In genomic region chr20:43972692-43973091, GRCh38 we compare ENCODE assay signal across 18 cellular contexts. TPM values are rescaled to one million over a fixed set of nuclear protein-coding genes. Genes with fewer than 3 reads are reported as not detected.
DNase-seq lines count a peak whose midpoint lies in the region; ATAC-seq and TF ChIP-seq lines count a peak whose summit lies in the region.
"Had no signal": no experiment of that assay in that cellular context is flagged by ENCODE, and none has a peak within 500 bp of the region (broad histone marks: within the 10 kb centered on the region; RNA-seq: fewer than 3 reads in every experiment).

No MANE protein-coding gene starts in this region.

- no peak overlapping the region for H3K4me3 ChIP-seq in osteoblast (ENCODE audit: insufficient read depth, low read length)
- no peak overlapping the region for H3K4me3 ChIP-seq in sigmoid colon
- H3K4me3 ChIP-seq: BLaER1 treated with 17β-estradiol and CSF1 and Interleukin-3, amounts not matched to agents 10 nM and 100 nM had no signal

- H3K36me3 ChIP-seq in osteoblast (ENCODE audit: insufficient read depth, low read length) (no peaks in the 10 kb centered on the region), sigmoid colon (no peaks in the 10 kb centered on the region)
- H3K36me3 ChIP-seq: BLaER1 treated with 17β-estradiol and CSF1 and Interleukin-3, amounts not matched to agents 10 nM and 100 nM had no signal

- TF ChIP-seq CTCF in osteoblast (IDR thresholded peaks at IDR 0.05; ENCODE audit: extremely low read depth, low read depth, low read length) (no peak), sigmoid colon (IDR thresholded peaks at IDR 0.05) (no peak)

- no peaks in the 10 kb centered on the region for H4K20me1 ChIP-seq in osteoblast (ENCODE audit: insufficient read depth, low read length)
- H4K20me1 ChIP-seq: BLaER1 treated with 17β-estradiol and CSF1 and Interleukin-3, amounts not matched to agents 10 nM and 100 nM had no signal

- H3K4me3 Mint-ChIP-seq in stimulated activated naive CD8-positive, alpha-beta T cell treated with anti-CD3 and anti-CD28 coated beads, Interleukin-15, Interleukin-2, amounts not matched to agents 100 ng/mL and 50 ng/mL, for 24 hours, result no peak overlapping the region
- H3K4me3 Mint-ChIP-seq in activated T-helper 17 cell treated with anti-CD3 and anti-CD28 coated beads, Interleukin-2, amount 50 U/mL, for 72 hours, result no peak overlapping the region
- H3K4me3 Mint-ChIP-seq: B cell; CD8-positive, alpha-beta T cell; HFFc6 had no signal

- H3K27me3 ChIP-seq in osteoblast (ENCODE audit: insufficient read depth, low read length) (no peaks in the 10 kb centered on the region), sigmoid colon (peaks cover 0 to 6% (median 0%) of the 10 kb centered on the region in 3 donors)
- H3K27me3 ChIP-seq: BLaER1 treated with 17β-estradiol and CSF1 and Interleukin-3, amounts not matched to agents 10 nM and 100 nM had no signal

- ATAC-seq in stimulated activated naive CD8-positive, alpha-beta T cell treated with anti-CD3 and anti-CD28 coated beads, Interleukin-15, Interleukin-2, amounts not matched to agents 100 U/mL and 50 U/mL, for 24 hours, result no peak
- no peak for ATAC-seq in activated T-helper 17 cell treated with anti-CD3 and anti-CD28 coated beads, Interleukin-2, amount 50 U/mL, for 72 hours (replicated peaks)
- ATAC-seq: CD8-positive, alpha-beta T cell; HCT116 had no signal

- peak overlapping the region; percentile 15 for H3K27ac Mint-ChIP-seq in stimulated activated naive CD8-positive, alpha-beta T cell treated with anti-CD3 and anti-CD28 coated beads, Interleukin-15, Interleukin-2, amounts not matched to agents 100 ng/mL and 50 ng/mL, for 24 hours
- H3K27ac Mint-ChIP-seq in activated T-helper 17 cell treated with anti-CD3 and anti-CD28 coated beads, Interleukin-2, amount 50 U/mL, for 72 hours, result peak overlapping the region; percentile 58
- H3K27ac Mint-ChIP-seq: B cell; CD8-positive, alpha-beta T cell; HFFc6 had no signal

- peaks cover 28% of the 10 kb centered on the region for H3K4me1 Mint-ChIP-seq in stimulated activated naive CD8-positive, alpha-beta T cell treated with anti-CD3 and anti-CD28 coated beads, Interleukin-15, Interleukin-2, amounts not matched to agents 100 ng/mL and 50 ng/mL, for 24 hours (ENCODE audit: low read depth)
- peaks cover 7% of the 10 kb centered on the region for H3K4me1 Mint-ChIP-seq in activated T-helper 17 cell treated with anti-CD3 and anti-CD28 coated beads, Interleukin-2, amount 50 U/mL, for 72 hours
- H3K4me1 Mint-ChIP-seq: B cell had no signal

- no peaks in the 10 kb centered on the region for H3K36me3 Mint-ChIP-seq in stimulated activated naive CD8-positive, alpha-beta T cell treated with anti-CD3 and anti-CD28 coated beads, Interleukin-15, Interleukin-2, amounts not matched to agents 100 ng/mL and 50 ng/mL, for 24 hours (ENCODE audit: low read depth)
- H3K36me3 Mint-ChIP-seq in activated T-helper 17 cell treated with anti-CD3 and anti-CD28 coated beads, Interleukin-2, amount 50 U/mL, for 72 hours (ENCODE audit: low read depth), result no peaks in the 10 kb centered on the region
- H3K36me3 Mint-ChIP-seq: CD8-positive, alpha-beta T cell had no signal

- H3K27ac ChIP-seq in osteoblast (ENCODE audit: low read depth, low read length), result no peak overlapping the region
- H3K27ac ChIP-seq in sigmoid colon, result no peak overlapping the region
- H3K27ac ChIP-seq: BLaER1 treated with 17β-estradiol and CSF1 and Interleukin-3, amounts not matched to agents 10 nM and 100 nM; HL-60 had no signal

- H3K9me3 ChIP-seq in osteoblast (ENCODE audit: low read depth, low read length) (no peaks in the 10 kb centered on the region), sigmoid colon (no peaks in the 10 kb centered on the region)
- H3K9me3 ChIP-seq: BLaER1 treated with 17β-estradiol and CSF1 and Interleukin-3, amounts not matched to agents 10 nM and 100 nM had no signal

- H3K4me1 ChIP-seq in osteoblast (ENCODE audit: insufficient read depth, low read length) (peaks cover 15% of the 10 kb centered on the region), sigmoid colon (no peaks in the 10 kb centered on the region)

- intact Hi-C loops in sigmoid colon (cut with DNase I), result no loop called here

- DNase-seq in stimulated activated naive CD8-positive, alpha-beta T cell treated with anti-CD3 and anti-CD28 coated beads, Interleukin-15, Interleukin-2, amounts not matched to agents 100 U/mL and 50 U/mL, for 24 hours, result no peak
- DNase-seq in osteoblast (ENCODE audit: insufficient read length, low spot score, missing footprints) (peak; percentile 68), NCI-H2196 treated with DMSO at 0.1 percent for 48 hours (lab: John Stamatoyannopoulos, UW; ENCODE audit: unreplicated experiment) (no peak), sigmoid colon (no peak), NCI-H748 (lab: John Stamatoyannopoulos, UW; ENCODE audit: unreplicated experiment) (no peak)
- DNase-seq: Calu3; CD8-positive, alpha-beta T cell; DMS79 treated with DMSO at 0.1 percent for 48 hours; GF-D8; GOT3; H7; HFFc6 had no signal

- H2AFZ ChIP-seq in osteoblast (ENCODE audit: low read length), result no peak overlapping the region

- no peak for TF ChIP-seq POLR2A in sigmoid colon (IDR thresholded peaks at IDR 0.05)

- no peak for TF ChIP-seq EP300 in sigmoid colon (IDR thresholded peaks at IDR 0.05)

- WGBS in sigmoid colon, 2 donors, result 95 to 99% methylated on average over 2 of the region's 2 CpGs

- H3K4me2 ChIP-seq in osteoblast (ENCODE audit: insufficient read depth, low read length), result no peak overlapping the region
- H3K4me2 ChIP-seq: BLaER1 treated with 17β-estradiol and CSF1 and Interleukin-3, amounts not matched to agents 10 nM and 100 nM had no signal

- H3K79me2 ChIP-seq in osteoblast (ENCODE audit: insufficient read depth, low read length), result no peaks in the 10 kb centered on the region

- peaks cover 4% of the 10 kb centered on the region for H3K9me3 Mint-ChIP-seq in stimulated activated naive CD8-positive, alpha-beta T cell treated with anti-CD3 and anti-CD28 coated beads, Interleukin-15, Interleukin-2, amounts not matched to agents 100 ng/mL and 50 ng/mL, for 24 hours
- no peaks in the 10 kb centered on the region for H3K9me3 Mint-ChIP-seq in activated T-helper 17 cell treated with anti-CD3 and anti-CD28 coated beads, Interleukin-2, amount 50 U/mL, for 72 hours
- H3K9me3 Mint-ChIP-seq: CD8-positive, alpha-beta T cell; HFFc6 had no signal

- H3K27me3 Mint-ChIP-seq in stimulated activated naive CD8-positive, alpha-beta T cell treated with anti-CD3 and anti-CD28 coated beads, Interleukin-15, Interleukin-2, amounts not matched to agents 100 ng/mL and 50 ng/mL, for 24 hours, result peaks cover 18% of the 10 kb centered on the region
- peaks cover 3% of the 10 kb centered on the region for H3K27me3 Mint-ChIP-seq in activated T-helper 17 cell treated with anti-CD3 and anti-CD28 coated beads, Interleukin-2, amount 50 U/mL, for 72 hours

RNA-seq across cellular contexts. Expression of gene TOX2, which starts 58.0 kb away (rescaled TPM):
- 1 to 10 TPM; 1.1 to 3.5 TPM for total RNA-seq in activated T-helper 17 cell treated with anti-CD3 and anti-CD28 coated beads, Interleukin-2, amount 50 U/mL, for 72 hours
- total RNA-seq in osteoblast (0.88 and 1.1 TPM in 2 replicates), sigmoid colon (1 to 10 TPM in 2 of 4 donors, under 1 TPM in 2; 0.27 to 3.2 (median 1.2) TPM)
- polyA plus RNA-seq in sigmoid colon, result 1 to 10 TPM; 1.2 to 8.1 (median 3.6) TPM
- total RNA-seq: Calu3 had no signal
